19 cellular contexts compared by ENCODE assay signal in the genomic region with DNA sequence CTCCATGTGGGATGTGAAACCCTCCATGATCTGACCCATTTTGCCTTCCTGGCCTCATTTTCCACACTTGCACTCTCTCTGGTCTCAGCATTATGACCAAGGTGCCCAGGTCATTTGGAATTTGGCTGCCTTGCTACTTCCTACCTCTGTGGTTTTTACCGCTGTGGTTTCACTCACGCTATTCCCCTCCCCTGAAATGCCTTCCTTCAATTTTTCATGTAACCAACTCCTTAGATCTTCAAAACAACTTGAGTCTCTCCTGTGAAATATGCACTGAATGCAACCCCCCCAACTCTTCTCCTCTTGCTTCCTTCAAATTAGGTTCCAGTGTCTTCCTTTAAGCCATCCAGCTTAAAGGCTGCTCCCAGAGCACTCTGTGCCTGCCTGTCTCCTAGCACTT. TPM values are rescaled to one million over a fixed set of nuclear protein-coding genes. Genes with fewer than 3 reads are reported as not detected.
DNase-seq lines count a peak whose midpoint lies in the region.
"Had no signal": no experiment of that assay in that cellular context is flagged by ENCODE, and none has a peak within 500 bp of the region (broad histone marks: within the 10 kb centered on the region; RNA-seq: fewer than 3 reads in every experiment).

No MANE protein-coding gene starts in this region.

- peak overlapping the region; percentile 28 for H3K27ac ChIP-seq in caudate nucleus (ENCODE audit: low read depth, low read length)

- DNase-seq in HT1080 (ENCODE audit: low read depth) (peak; percentile 26), RPMI8226 (peak; percentile 34), caudate nucleus (lab: John Stamatoyannopoulos, UW) (no peak), renal cortical epithelial cell (ENCODE audit: low read depth) (peak; percentile 48), NCI-H1694 treated with DMSO at 0.1 percent for 48 hours (lab: John Stamatoyannopoulos, UW) (no peak)
- DNase-seq in activated effector memory CD4-positive, alpha-beta T cell treated with anti-CD3 and anti-CD28 coated beads, Interleukin-2, amount 50 U/mL, for 16 hours = no peak
- no peak for DNase-seq in stimulated activated CD4-positive, alpha-beta T cell treated with anti-CD3 and anti-CD28 coated beads, Interleukin-12 subunit alpha, Interleukin-12 subunit beta, amount 100 ng/mL, for 4 hours
- DNase-seq: BE2C; CD4-positive, alpha-beta T cell; COR-L47; DMS79; NCI-H1092 treated with DMSO at 0.1 percent for 48 hours; NCI-H1436 treated with DMSO at 0.1 percent for 48 hours; NCI-H2029; NCI-H2227 treated with DMSO at 0.1 percent for 48 hours; NCI-H510A treated with DMSO at 0.1 percent for 48 hours; NCI-H748 treated with DMSO at 0.1 percent for 48 hours; NK-92 treated with Interleukin-12 subunit alpha and Interleukin-12 subunit beta, amount 100 ng/mL, for 24 hours had no signal

RNA-seq across cellular contexts. Expression of gene PHC2, which starts 50.1 kb away (rescaled TPM):
- total RNA-seq in HT1080 (2014; rRNA removed; shearing (Covaris generic)) = 201 and 240 TPM in 2 replicates
- 229 and 243 TPM in 2 replicates for polyA plus RNA-seq in HT1080 (2015; cell fraction: cytosol; rRNA removed)
- 150 and 170 TPM in 2 replicates for polyA plus RNA-seq in HT1080 (2015; cell fraction: nucleus; rRNA removed)
- total RNA-seq in renal cortical epithelial cell = 147 and 187 TPM in 2 replicates

RNA-seq across cellular contexts. Expression of gene A3GALT2, which starts 59.9 kb away (rescaled TPM):
- not detected in 2 replicates for total RNA-seq in HT1080 (2014; rRNA removed; shearing (Covaris generic))
- polyA plus RNA-seq in HT1080 (2015; cell fraction: cytosol; rRNA removed) = not detected in 2 replicates
- polyA plus RNA-seq in HT1080 (2015; cell fraction: nucleus; rRNA removed) = not detected in 2 replicates
- total RNA-seq in renal cortical epithelial cell = not detected in 2 replicates
- total RNA-seq: CD4-positive, alpha-beta T cell; LHCN-M2 had no signal

Comparison
In these comparisons a context has a peak if more than half of its experiments do, and no peak if none do; other contexts are left out.
1. DNase-seq: peak in HT1080 (single experiment), RPMI8226 (single experiment) and renal cortical epithelial cell (single experiment); none in caudate nucleus (0 of 61), activated effector memory CD4-positive, alpha-beta T cell treated with anti-CD3 and anti-CD28 coated beads, Interleukin-2, amount 50 U/mL, for 16 hours (single experiment), stimulated activated CD4-positive, alpha-beta T cell treated with anti-CD3 and anti-CD28 coated beads, Interleukin-12 subunit alpha, Interleukin-12 subunit beta, amount 100 ng/mL, for 4 hours (single experiment) and NCI-H1694 treated with DMSO at 0.1 percent for 48 hours (single experiment).